17 cellular contexts compared by ENCODE assay signal in genomic region chr12:33357181-33357580, GRCh38.
DNase-seq lines count a peak whose midpoint lies in the region; ATAC-seq and TF ChIP-seq lines count a peak whose summit lies in the region.
"Had no signal": no experiment of that assay in that cellular context is flagged by ENCODE, and none has a peak within 500 bp of the region (broad histone marks: within the 10 kb centered on the region; RNA-seq: fewer than 3 reads in every experiment).

No MANE protein-coding gene starts in this region.

- TF ChIP-seq CTCF in foreskin fibroblast (IDR thresholded peaks at IDR 0.05; ENCODE audit: low read depth, low read length), result no peak

- H3K4me3 ChIP-seq in foreskin fibroblast (ENCODE audit: low read depth in 1 of 2, low read length in 2 of 2), result no peak overlapping the region
- H3K4me3 ChIP-seq: BLaER1 treated with 17β-estradiol and CSF1 and Interleukin-3, amounts not matched to agents 10 nM and 100 nM; HAP-1 had no signal

- DNase-seq in ELF-1 (ENCODE audit: low read depth, low spot score), result peak; percentile 6
- peak; percentile 55 for DNase-seq in T1000 (lab: John Stamatoyannopoulos, UW)
- peak; percentile 10 for DNase-seq in kidney tubule cell (ENCODE audit: low spot score)
- peak; percentile 25 for DNase-seq in renal cortical epithelial cell (ENCODE audit: low read depth)
- no peak for DNase-seq in foreskin fibroblast
- DNase-seq in Ammon's horn (ENCODE audit: low spot score), result no peak
- DNase-seq: BE2C; Calu3; CD4-positive, alpha-beta memory T cell; COR-L47; DMS53; DMS79 treated with DMSO at 0.1 percent for 48 hours; GOT3; HFFc6 had no signal

- no peak for ATAC-seq in HG02588 (IDR thresholded peaks at IDR 0.05; ENCODE audit: unreplicated experiment)

Comparison
In these comparisons a context has a peak if more than half of its experiments do, and no peak if none do; other contexts are left out.
1. DNase-seq: peak in ELF-1 (single experiment), T1000 (single experiment), kidney tubule cell (single experiment) and renal cortical epithelial cell (single experiment); none in foreskin fibroblast (0 of 2) and Ammon's horn (single experiment).